32 cellular contexts compared by ENCODE assay signal in genomic region chrX:18619288-18619687, GRCh38. TPM values are rescaled to one million over a fixed set of nuclear protein-coding genes. Genes with fewer than 3 reads are reported as not detected.
"Had no signal": no experiment of that assay in that cellular context is flagged by ENCODE, and none has a peak within 500 bp of the region (broad histone marks: within the 10 kb centered on the region; RNA-seq: fewer than 3 reads in every experiment).

No MANE protein-coding gene starts in this region.

- H3K27me3 Mint-ChIP-seq: activated naive CD8-positive, alpha-beta T cell treated with anti-CD3 and anti-CD28 coated beads, Interleukin-2, amount 50 U/mL, for 24 hours; brain; central memory CD8-positive, alpha-beta T cell had no signal

- H3K9me3 ChIP-seq: ascending aorta, MG63, SJCRH30, SK-N-SH had no signal

- H3K27ac ChIP-seq: ascending aorta, SJCRH30 had no signal

- H3K9me3 Mint-ChIP-seq: activated naive CD4-positive, alpha-beta T cell treated with anti-CD3 and anti-CD28 coated beads, Interleukin-2, amount 50 U/mL, for 72 hours; activated naive CD8-positive, alpha-beta T cell treated with anti-CD3 and anti-CD28 coated beads, Interleukin-2, amount 50 U/mL, for 24 hours; activated T-cell treated with anti-CD3 and anti-CD28 coated beads, Interleukin-2, amount 50 U/mL, for 4 hours; central memory CD8-positive, alpha-beta T cell; T-helper 2 cell treated with Interferon-gamma antibody and Interleukin-4, amounts not matched to agents 5 μg/mL and 100 μg/mL, for 36 hours; WTC11 had no signal

- DNase-seq: activated CD4-positive, alpha-beta T cell treated with anti-CD3 and anti-CD28 coated beads for 48 hours; activated CD4-positive, alpha-beta T cell treated with anti-CD3 and anti-CD28 coated beads, Interleukin-2, amount 50 U/mL, for 4 hours; activated CD4-positive, CD25-positive, alpha-beta regulatory T cell treated with anti-CD3 and anti-CD28 coated beads, Interleukin-2, amount 50 U/mL, for 72 hours; activated CD8-positive, alpha-beta T cell treated with anti-CD3 and anti-CD28 coated beads, Interleukin-2, amount 10 ng/mL, durations not matched to agents 7 days and 5 days; activated effector memory CD4-positive, alpha-beta T cell treated with anti-CD3 and anti-CD28 coated beads, Interleukin-2, amount 50 U/mL, for 16 hours; activated naive CD4-positive, alpha-beta T cell treated with Interleukin-2 at 50 U/mL for 16 hours; activated naive CD8-positive, alpha-beta T cell treated with anti-CD3 and anti-CD28 coated beads, Interleukin-2, amount 50 U/mL, for 24 hours; activated T-cell treated with anti-CD3 and anti-CD28 coated beads, Interleukin-2, amount 50 U/mL, for 4 hours; amniotic stem cell; MG63; MV-4-11; NCI-H1092 treated with DMSO at 0.1 percent for 48 hours; NCI-H1436; NCI-H187; NCI-H2081; NCI-H510A treated with DMSO at 0.1 percent for 48 hours; NCI-H69; NK-92 treated with Interleukin-12 subunit alpha and Interleukin-12 subunit beta, amount 100 ng/mL, for 24 hours; OCI-M1; Right ventricle myocardium superior; RPMI8226; SJCRH30; SK-N-SH; SW 1271 had no signal

- H3K4me3 ChIP-seq: ascending aorta, MG63, SJCRH30 had no signal

- H3K4me1 Mint-ChIP-seq: activated naive CD8-positive, alpha-beta T cell treated with anti-CD3 and anti-CD28 coated beads, Interleukin-2, amount 50 U/mL, for 24 hours; central memory CD8-positive, alpha-beta T cell had no signal

- ATAC-seq: activated CD8-positive, alpha-beta T cell treated with anti-CD3 and anti-CD28 coated beads, Interleukin-2, amount 10 ng/mL, durations not matched to agents 7 days and 5 days; activated naive CD4-positive, alpha-beta T cell treated with anti-CD3 and anti-CD28 coated beads, Interleukin-2, amount 50 U/mL, for 72 hours; activated naive CD8-positive, alpha-beta T cell treated with anti-CD3 and anti-CD28 coated beads, Interleukin-2, amount 50 U/mL, for 24 hours; activated T-cell treated with anti-CD3 and anti-CD28 coated beads, Interleukin-2, amount 50 U/mL, for 4 hours; Panc1; WTC11 had no signal

- H3K36me3 ChIP-seq: ascending aorta, MG63, SJCRH30 had no signal

- H3K4me3 Mint-ChIP-seq: activated CD8-positive, alpha-beta T cell treated with anti-CD3 and anti-CD28 coated beads, Interleukin-2, amount 10 ng/mL, durations not matched to agents 7 days and 5 days; activated naive CD8-positive, alpha-beta T cell treated with anti-CD3 and anti-CD28 coated beads, Interleukin-2, amount 50 U/mL, for 24 hours; activated T-cell treated with anti-CD3 and anti-CD28 coated beads, Interleukin-2, amount 50 U/mL, for 4 hours; brain; central memory CD8-positive, alpha-beta T cell; T-helper 2 cell treated with Interferon-gamma antibody and Interleukin-4, amounts not matched to agents 5 μg/mL and 100 μg/mL, for 36 hours; WTC11 had no signal

- H3K4me1 ChIP-seq: ascending aorta had no signal

- H3K27ac Mint-ChIP-seq: activated CD8-positive, alpha-beta T cell treated with anti-CD3 and anti-CD28 coated beads, Interleukin-2, amount 10 ng/mL, durations not matched to agents 7 days and 5 days; activated naive CD4-positive, alpha-beta T cell treated with anti-CD3 and anti-CD28 coated beads, Interleukin-2, amount 50 U/mL, for 72 hours; activated naive CD8-positive, alpha-beta T cell treated with anti-CD3 and anti-CD28 coated beads, Interleukin-2, amount 50 U/mL, for 24 hours; brain; T-helper 2 cell treated with Interferon-gamma antibody and Interleukin-4, amounts not matched to agents 5 μg/mL and 100 μg/mL, for 36 hours; WTC11 had no signal

- H3K36me3 Mint-ChIP-seq: activated naive CD4-positive, alpha-beta T cell treated with anti-CD3 and anti-CD28 coated beads, Interleukin-2, amount 50 U/mL, for 72 hours; brain; WTC11 had no signal

- H3K27me3 ChIP-seq: ascending aorta, MG63, SJCRH30 had no signal

RNA-seq across cellular contexts. Expression of gene RS1, which starts 52.6 kb away (rescaled TPM):
- total RNA-seq: activated CD8-positive, alpha-beta T cell treated with anti-CD3 and anti-CD28 coated beads, Interleukin-2, amount 10 ng/mL, durations not matched to agents 7 days and 5 days; activated naive CD4-positive, alpha-beta T cell treated with anti-CD3 and anti-CD28 coated beads, Interleukin-2, amount 50 U/mL, for 72 hours; activated T-cell treated with anti-CD3 and anti-CD28 coated beads, Interleukin-2, amount 50 U/mL, for 4 hours; ascending aorta; Right ventricle myocardium superior; SJCRH30; T-helper 1 cell treated with Interleukin-12 subunit alpha and Interleukin-12 subunit beta and Interleukin-4 antibody, amounts not matched to agents 30 ng/mL and 1 ng/mL, for 36 hours; WTC11 had no signal
- polyA plus RNA-seq: SK-N-SH had no signal
